In genomic region chr10:61901829-61902447, GRCh38 we compare ENCODE assay signal across 8 cellular contexts. TPM values are rescaled to one million over a fixed set of nuclear protein-coding genes. Genes with fewer than 3 reads are reported as not detected.
DNase-seq lines count a peak whose midpoint lies in the region; ATAC-seq and TF ChIP-seq lines count a peak whose summit lies in the region.

No MANE protein-coding gene starts in this region.

- peaks cover 48% of the 10 kb centered on the region for H3K4me1 Mint-ChIP-seq in activated CD8-positive, alpha-beta memory T cell treated with anti-CD3 and anti-CD28 coated beads, Interleukin-2, amount 10 ng/mL, durations not matched to agents 7 days and 5 days
- H3K4me1 Mint-ChIP-seq in T-cell (peaks cover 52 to 58% (median 58%) of the 10 kb centered on the region in 3 donors), nephron progenitor cell (peaks cover 53% of the 10 kb centered on the region)

- TF ChIP-seq POLR2A in esophagus squamous epithelium (IDR thresholded peaks at IDR 0.05), result no peak

- H3K9me3 Mint-ChIP-seq in activated CD8-positive, alpha-beta memory T cell treated with anti-CD3 and anti-CD28 coated beads, Interleukin-2, amount 10 ng/mL, durations not matched to agents 7 days and 5 days (ENCODE audit: low read depth), result no peaks in the 10 kb centered on the region
- H3K9me3 Mint-ChIP-seq in T-cell, result no peaks in the 10 kb centered on the region
- no peaks in the 10 kb centered on the region for H3K9me3 Mint-ChIP-seq in nephron progenitor cell

- H3K9me3 ChIP-seq in esophagus squamous epithelium, result no peaks in the 10 kb centered on the region

- no peaks in the 10 kb centered on the region for H3K36me3 ChIP-seq in esophagus squamous epithelium

- no peak for ATAC-seq in activated CD8-positive, alpha-beta memory T cell treated with anti-CD3 and anti-CD28 coated beads, Interleukin-2, amount 10 ng/mL, durations not matched to agents 7 days and 5 days
- ATAC-seq in T-cell (replicated peaks in 1 of 4), result no peak

- peaks cover 10 to 71% (median 29%) of the 10 kb centered on the region in 3 donors for H3K4me1 ChIP-seq in esophagus squamous epithelium

- no peaks in the 10 kb centered on the region for H3K27me3 ChIP-seq in esophagus squamous epithelium

- intact Hi-C loops in esophagus squamous epithelium (cut with DNase I), result no loop called here

- H3K27me3 Mint-ChIP-seq in activated CD8-positive, alpha-beta memory T cell treated with anti-CD3 and anti-CD28 coated beads, Interleukin-2, amount 10 ng/mL, durations not matched to agents 7 days and 5 days, result no peaks in the 10 kb centered on the region
- no peaks in the 10 kb centered on the region for H3K27me3 Mint-ChIP-seq in T-cell
- H3K27me3 Mint-ChIP-seq in nephron progenitor cell (ENCODE audit: low read depth, poor library complexity), result peaks cover 17% of the 10 kb centered on the region

- H3K27ac ChIP-seq in esophagus squamous epithelium, result peak overlapping the region; percentile 99 to 100 (median 100)

- H3K27ac Mint-ChIP-seq in activated CD8-positive, alpha-beta memory T cell treated with anti-CD3 and anti-CD28 coated beads, Interleukin-2, amount 10 ng/mL, durations not matched to agents 7 days and 5 days, result peak overlapping the region; percentile 99
- H3K27ac Mint-ChIP-seq in T-cell, result peak overlapping the region; percentile 96 to 100
- H3K27ac Mint-ChIP-seq in nephron progenitor cell, result peak overlapping the region; percentile 100

- H3K36me3 Mint-ChIP-seq in activated CD8-positive, alpha-beta memory T cell treated with anti-CD3 and anti-CD28 coated beads, Interleukin-2, amount 10 ng/mL, durations not matched to agents 7 days and 5 days, result peaks cover 10% of the 10 kb centered on the region
- H3K36me3 Mint-ChIP-seq in T-cell (no peaks in the 10 kb centered on the region), nephron progenitor cell (ENCODE audit: low read depth) (no peaks in the 10 kb centered on the region)

- no peak for TF ChIP-seq CTCF in esophagus squamous epithelium (IDR thresholded peaks at IDR 0.05)
- TF ChIP-seq CTCF in nephron progenitor cell (IDR thresholded peaks at IDR 0.05), result no peak

- POLR2A ChIA-PET in T-cell (lab: Charles Lee), result interaction anchor here (0.6 to 3.3 kb wide), 11 partner anchors 31 to 1230 kb away, joined by 3 to 19 read pairs (median 3); no protein-coding TSS in a partner anchor

- no peak for DNase-seq in activated CD8-positive, alpha-beta memory T cell treated with anti-CD3 and anti-CD28 coated beads, Interleukin-2, amount 10 ng/mL, durations not matched to agents 7 days and 5 days
- DNase-seq in activated CD8-positive, alpha-beta memory T cell treated with anti-CD3 and anti-CD28 coated beads, Interleukin-2, amount 50 U/mL, for 4 hours, result no peak
- DNase-seq in T-cell (peak in 1 of 34 experiments; percentile 11), esophagus squamous epithelium (lab: John Stamatoyannopoulos, UW) (no peak), nephron progenitor cell (peak; percentile 12), ureter (ENCODE audit: low spot score) (no peak), DMS79 (lab: John Stamatoyannopoulos, UW) (no peak), activated gamma-delta T cell (lab: John Stamatoyannopoulos, UW) (no peak)

- 0 to 1% methylated on average over 14 of the region's 14 CpGs for WGBS in esophagus squamous epithelium, 2 donors

- CTCF ChIA-PET in activated CD8-positive, alpha-beta memory T cell treated with anti-CD3 and anti-CD28 coated beads, Interleukin-2, amount 10 ng/mL, durations not matched to agents 7 days and 5 days (lab: Charles Lee), result interaction anchor here (0.8 to 3.8 kb wide), 16 partner anchors 11 to 343 kb away, joined by 3 to 17 read pairs (median 4); no protein-coding TSS in a partner anchor
- CTCF ChIA-PET in T-cell (lab: Charles Lee), result interaction anchor here (0.6 to 3.8 kb wide), 19 partner anchors 10 to 1283 kb away, joined by 3 to 39 read pairs (median 3); no protein-coding TSS in a partner anchor

- H3K4me3 ChIP-seq in esophagus squamous epithelium, result peak overlapping the region; percentile 82 to 92 (median 85)

- peak overlapping the region; percentile 98 for H3K4me3 Mint-ChIP-seq in activated CD8-positive, alpha-beta memory T cell treated with anti-CD3 and anti-CD28 coated beads, Interleukin-2, amount 10 ng/mL, durations not matched to agents 7 days and 5 days
- H3K4me3 Mint-ChIP-seq in T-cell (peak overlapping the region; percentile 80 to 94 (median 87)), nephron progenitor cell (peak overlapping the region; percentile 97)

RNA-seq across cellular contexts. Expression of gene ARID5B, which starts 0.4 kb away (rescaled TPM):
- total RNA-seq in activated CD8-positive, alpha-beta memory T cell treated with anti-CD3 and anti-CD28 coated beads, Interleukin-2, amount 10 ng/mL, durations not matched to agents 7 days and 5 days, result 10 to 100 TPM; 34.8 to 35.9 TPM
- 10 to 100 TPM; 34.0 to 75.5 (median 42.5) TPM for total RNA-seq in T-cell
- 10 to 100 TPM; 18.0 to 38.1 (median 30.2) TPM for total RNA-seq in esophagus squamous epithelium
- total RNA-seq in ureter, result 63.7 TPM
